In genomic region chr11:75403037-75403436, GRCh38 we compare ENCODE assay signal across 9 cellular contexts. TPM values are rescaled to one million over a fixed set of nuclear protein-coding genes. Genes with fewer than 3 reads are reported as not detected.
A peak's percentile ranks its signal among the peaks of the same experiment; 100 is the strongest.
DNase-seq lines count a peak whose midpoint lies in the region; ATAC-seq and TF ChIP-seq lines count a peak whose summit lies in the region.
"Had no signal": no experiment of that assay in that cellular context is flagged by ENCODE, and none has a peak within 500 bp of the region (broad histone marks: within the 10 kb centered on the region; RNA-seq: fewer than 3 reads in every experiment).

No MANE protein-coding gene starts in this region.

- TF ChIP-seq EP300 in upper lobe of left lung (IDR thresholded peaks at IDR 0.05) = no peak

- POLR2A ChIA-PET in activated naive CD8-positive, alpha-beta T cell treated with anti-CD3 and anti-CD28 coated beads, Interleukin-2, amount 10 ng/mL, durations not matched to agents 7 days and 5 days (lab: Charles Lee) = interaction anchor here (0.9 kb wide), 1 partner anchor 131 kb away, joined by 3 read pairs; no protein-coding TSS in a partner anchor

- peak in 2 of 3 experiments; percentile 6 to 35 for DNase-seq in NCI-H1417 (lab: John Stamatoyannopoulos, UW)
- no peak for DNase-seq in NCI-H1417 treated with DMSO at 0.1 percent for 48 hours (lab: John Stamatoyannopoulos, UW)
- DNase-seq in HFFc6 = no peak
- no peak for DNase-seq in activated naive CD8-positive, alpha-beta T cell treated with anti-CD3 and anti-CD28 coated beads, Interleukin-2, amount 10 ng/mL, durations not matched to agents 7 days and 5 days
- no peak for DNase-seq in upper lobe of left lung
- DNase-seq in KBM-7 = no peak
- no peak for DNase-seq in DMS53 (lab: John Stamatoyannopoulos, UW)
- DNase-seq: testis had no signal

- H3K9me3 Mint-ChIP-seq in HFFc6 (no peaks in the 10 kb centered on the region), nephron (no peaks in the 10 kb centered on the region)
- H3K9me3 Mint-ChIP-seq in activated naive CD8-positive, alpha-beta T cell treated with anti-CD3 and anti-CD28 coated beads, Interleukin-2, amount 10 ng/mL, durations not matched to agents 7 days and 5 days = no peaks in the 10 kb centered on the region

- TF ChIP-seq CTCF in HFFc6 (IDR thresholded peaks at IDR 0.05) (no peak), nephron (IDR thresholded peaks at IDR 0.05; ENCODE audit: unreplicated experiment in 3 of 3) (no peak), upper lobe of left lung (IDR thresholded peaks at IDR 0.05) (no peak)

- H3K4me3 Mint-ChIP-seq in HFFc6 = peak overlapping the region; percentile 96
- H3K4me3 Mint-ChIP-seq in activated naive CD8-positive, alpha-beta T cell treated with anti-CD3 and anti-CD28 coated beads, Interleukin-2, amount 10 ng/mL, durations not matched to agents 7 days and 5 days = peak overlapping the region; percentile 91
- peak overlapping the region; percentile 91 to 97 (median 96) for H3K4me3 Mint-ChIP-seq in nephron

- peaks cover 9% of the 10 kb centered on the region for H3K27me3 Mint-ChIP-seq in HFFc6 (ENCODE audit: insufficient read depth)
- H3K27me3 Mint-ChIP-seq in activated naive CD8-positive, alpha-beta T cell treated with anti-CD3 and anti-CD28 coated beads, Interleukin-2, amount 10 ng/mL, durations not matched to agents 7 days and 5 days = no peaks in the 10 kb centered on the region
- H3K27me3 Mint-ChIP-seq in nephron (ENCODE audit: low read depth) = no peaks in the 10 kb centered on the region

- H3K4me1 Mint-ChIP-seq in HFFc6 (ENCODE audit: low read depth) (peaks cover 67% of the 10 kb centered on the region), nephron (peaks cover 44% of the 10 kb centered on the region)
- peaks cover 58% of the 10 kb centered on the region for H3K4me1 Mint-ChIP-seq in activated naive CD8-positive, alpha-beta T cell treated with anti-CD3 and anti-CD28 coated beads, Interleukin-2, amount 10 ng/mL, durations not matched to agents 7 days and 5 days

- H3K27me3 ChIP-seq in upper lobe of left lung = no peaks in the 10 kb centered on the region
- H3K27me3 ChIP-seq: testis had no signal

- in situ Hi-C loops in KBM-7 (cut with MboI; ENCODE audit: low pct_unique_long_range_greater_than_20kb, low sequenced_read_pairs) = no loop called here

- WGBS in upper lobe of left lung, 2 donors = 67 to 79% methylated on average over 1 of the region's 1 CpG

- H3K36me3 Mint-ChIP-seq in HFFc6 (ENCODE audit: low read depth) (peaks cover 66% of the 10 kb centered on the region), nephron (ENCODE audit: low read depth) (peaks cover 69% of the 10 kb centered on the region)
- H3K36me3 Mint-ChIP-seq in activated naive CD8-positive, alpha-beta T cell treated with anti-CD3 and anti-CD28 coated beads, Interleukin-2, amount 10 ng/mL, durations not matched to agents 7 days and 5 days = peaks cover 60% of the 10 kb centered on the region

- H3K36me3 ChIP-seq in upper lobe of left lung = peaks cover 40 to 75% (median 61%) of the 10 kb centered on the region in 4 donors

- no peak overlapping the region for H3K4me3 ChIP-seq in upper lobe of left lung
- H3K4me3 ChIP-seq: testis had no signal

- H3K9me3 ChIP-seq in upper lobe of left lung = no peaks in the 10 kb centered on the region
- H3K9me3 ChIP-seq: testis had no signal

- no peak for ATAC-seq in activated naive CD8-positive, alpha-beta T cell treated with anti-CD3 and anti-CD28 coated beads, Interleukin-2, amount 10 ng/mL, durations not matched to agents 7 days and 5 days (ENCODE audit: low read depth)
- ATAC-seq in upper lobe of left lung (ENCODE audit: low FRiP score in 2 of 2) = no peak

- H3K4me1 ChIP-seq in upper lobe of left lung = peaks cover 21 to 50% (median 33%) of the 10 kb centered on the region in 4 donors

- peak overlapping the region; percentile 60 for H3K27ac Mint-ChIP-seq in HFFc6
- no peak overlapping the region for H3K27ac Mint-ChIP-seq in activated naive CD8-positive, alpha-beta T cell treated with anti-CD3 and anti-CD28 coated beads, Interleukin-2, amount 10 ng/mL, durations not matched to agents 7 days and 5 days
- peak overlapping the region in 2 of 3 experiments; percentile 25 to 53 for H3K27ac Mint-ChIP-seq in nephron

- H3K27ac ChIP-seq in upper lobe of left lung = peak overlapping the region in 1 of 4 donors; percentile 22
- H3K27ac ChIP-seq: testis had no signal

- TF ChIP-seq POLR2A in upper lobe of left lung (IDR thresholded peaks at IDR 0.05) = no peak

RNA-seq across cellular contexts. Expression of gene RPS3, which starts 3.7 kb away (rescaled TPM):
- 1,000 to 10,000 TPM; 1,897 to 2,167 (median 1,932) TPM for total RNA-seq in HFFc6 (2021; fragmentation: NEBNext Ultra II Directional; extraction: Animal tissue kit (Norgen Biotek cat#: 25700))
- 1,000 to 10,000 TPM; 3,289 to 3,447 TPM for total RNA-seq in activated naive CD8-positive, alpha-beta T cell treated with anti-CD3 and anti-CD28 coated beads, Interleukin-2, amount 10 ng/mL, durations not matched to agents 7 days and 5 days
- 1,000 to 10,000 TPM in 4 of 6 donors, 100 to 1,000 TPM in 2; 474 to 2,141 (median 1,268) TPM for total RNA-seq in upper lobe of left lung

RNA-seq across cellular contexts. Expression of gene KLHL35, which starts 30.0 kb away (rescaled TPM):
- not detected for total RNA-seq in HFFc6 (2021; fragmentation: NEBNext Ultra II Directional; extraction: Animal tissue kit (Norgen Biotek cat#: 25700))
- total RNA-seq in activated naive CD8-positive, alpha-beta T cell treated with anti-CD3 and anti-CD28 coated beads, Interleukin-2, amount 10 ng/mL, durations not matched to agents 7 days and 5 days = under 1 TPM; 0.55 to 0.65 TPM
- 1 to 10 TPM; 3.5 to 7.3 (median 4.3) TPM for total RNA-seq in upper lobe of left lung

RNA-seq across cellular contexts. Expression of gene ARRB1, which starts 51.6 kb away (rescaled TPM):
- 10 to 100 TPM; 10.8 to 14.4 (median 11.2) TPM for total RNA-seq in HFFc6 (2021; fragmentation: NEBNext Ultra II Directional; extraction: Animal tissue kit (Norgen Biotek cat#: 25700))
- 10 to 100 TPM; 61.8 to 64.8 TPM for total RNA-seq in activated naive CD8-positive, alpha-beta T cell treated with anti-CD3 and anti-CD28 coated beads, Interleukin-2, amount 10 ng/mL, durations not matched to agents 7 days and 5 days
- 100 to 1,000 TPM; 119 to 235 (median 170) TPM for total RNA-seq in upper lobe of left lung

Comparison
In these comparisons a context has a peak if more than half of its experiments do, and no peak if none do; other contexts are left out.
1. DNase-seq: peak in NCI-H1417 (2 of 3); none in NCI-H1417 treated with DMSO at 0.1 percent for 48 hours (single experiment), HFFc6 (single experiment), activated naive CD8-positive, alpha-beta T cell treated with anti-CD3 and anti-CD28 coated beads, Interleukin-2, amount 10 ng/mL, durations not matched to agents 7 days and 5 days (single experiment), upper lobe of left lung (0 of 2), KBM-7 (single experiment) and DMS53 (single experiment).
2. RNA of gene ARRB1, which starts 51.6 kb away (total RNA-seq): 119 to 235 TPM in upper lobe of left lung and 61.8 to 64.8 TPM in activated naive CD8-positive, alpha-beta T cell treated with anti-CD3 and anti-CD28 coated beads, Interleukin-2, amount 10 ng/mL, durations not matched to agents 7 days and 5 days; 10.8 to 14.4 TPM in HFFc6; every median in the first group is over 4 times any median in the second.
3. Peak in every context shown above with its lines, with median percentiles within 50 percentile points of each other: H3K4me3 Mint-ChIP-seq.